9 cellular contexts compared by ENCODE assay signal in genomic region chr15:85792872-85793621, GRCh38. TPM values are rescaled to one million over a fixed set of nuclear protein-coding genes. Genes with fewer than 3 reads are reported as not detected.
DNase-seq lines count a peak whose midpoint lies in the region; ATAC-seq and TF ChIP-seq lines count a peak whose summit lies in the region.
"Had no signal": no experiment of that assay in that cellular context is flagged by ENCODE, and none has a peak within 500 bp of the region (broad histone marks: within the 10 kb centered on the region; RNA-seq: fewer than 3 reads in every experiment).

No MANE protein-coding gene starts in this region.

- H3K27ac ChIP-seq in gastroesophageal sphincter = peak overlapping the region in 1 of 4 donors; percentile 95
- H3K27ac ChIP-seq: epithelial cell of prostate had no signal

- peaks cover 0 to 39% (median 12%) of the 10 kb centered on the region in 3 donors for H3K4me1 ChIP-seq in gastroesophageal sphincter

- TF ChIP-seq CTCF in GM12865 (IDR thresholded peaks at IDR 0.05; ENCODE audit: insufficient read depth, low read depth, low read length, missing control alignments) = no peak
- no peak for TF ChIP-seq CTCF in gastroesophageal sphincter (IDR thresholded peaks at IDR 0.05)

- no peaks in the 10 kb centered on the region for H3K36me3 ChIP-seq in gastroesophageal sphincter

- WGBS in gastroesophageal sphincter (ENCODE audit: low coverage in 1 of 2), 2 donors = 71% methylated on average over 13 of the region's 14 CpGs; no CpG with 5 or more reads in 1 of the 2 donors

- H3K27me3 Mint-ChIP-seq in activated CD4-positive, alpha-beta T cell treated with anti-CD3 and anti-CD28 coated beads, Interleukin-2, amount 10 ng/mL, durations not matched to agents 24 days and 14 days = no peaks in the 10 kb centered on the region

- H3K9me3 ChIP-seq in gastroesophageal sphincter = no peaks in the 10 kb centered on the region

- intact Hi-C loops in activated CD4-positive, alpha-beta T cell treated with anti-CD3 and anti-CD28 coated beads, Interleukin-2, amount 10 ng/mL, durations not matched to agents 24 days and 14 days (cut with micrococcal nuclease) = loop anchor here (5.0 kb wide), 3 partner anchors 49 to 811 kb away; partner anchors contain the start of gene PDE8A

- peak; percentile 14 for DNase-seq in GM12865 (ENCODE audit: low read depth)
- DNase-seq in activated CD4-positive, alpha-beta T cell treated with anti-CD3 and anti-CD28 coated beads, Interleukin-2, amount 10 ng/mL, durations not matched to agents 24 days and 14 days = peak; percentile 76
- DNase-seq in stimulated activated CD4-positive, alpha-beta T cell treated with anti-CD3 and anti-CD28 coated beads, Interleukin-15, amount 100 ng/mL, for 24 hours = peak; percentile 55
- no peak for DNase-seq in NCI-H2171 (lab: John Stamatoyannopoulos, UW)
- DNase-seq in HPDE6-E6E7 (ENCODE audit: extremely low spot score) = no peak
- DNase-seq in NCI-H345 treated with DMSO at 0.1 percent for 48 hours (lab: John Stamatoyannopoulos, UW; ENCODE audit: unreplicated experiment) = no peak

- no peaks in the 10 kb centered on the region for H3K27me3 ChIP-seq in gastroesophageal sphincter

- TF ChIP-seq POLR2A in gastroesophageal sphincter (IDR thresholded peaks at IDR 0.05) = no peak

- no peaks in the 10 kb centered on the region for H3K9me3 Mint-ChIP-seq in activated CD4-positive, alpha-beta T cell treated with anti-CD3 and anti-CD28 coated beads, Interleukin-2, amount 10 ng/mL, durations not matched to agents 24 days and 14 days

- peak overlapping the region; percentile 77 for H3K27ac Mint-ChIP-seq in activated CD4-positive, alpha-beta T cell treated with anti-CD3 and anti-CD28 coated beads, Interleukin-2, amount 10 ng/mL, durations not matched to agents 24 days and 14 days

- peak overlapping the region; percentile 89 for H3K4me3 Mint-ChIP-seq in activated CD4-positive, alpha-beta T cell treated with anti-CD3 and anti-CD28 coated beads, Interleukin-2, amount 10 ng/mL, durations not matched to agents 24 days and 14 days

- no peak for TF ChIP-seq EP300 in gastroesophageal sphincter (IDR thresholded peaks at IDR 0.05)

- ATAC-seq in gastroesophageal sphincter (no peak), HG02840 (IDR thresholded peaks at IDR 0.05; ENCODE audit: low FRiP score, unreplicated experiment) (no peak)

- H3K36me3 Mint-ChIP-seq in activated CD4-positive, alpha-beta T cell treated with anti-CD3 and anti-CD28 coated beads, Interleukin-2, amount 10 ng/mL, durations not matched to agents 24 days and 14 days (ENCODE audit: low read depth) = peaks cover 4% of the 10 kb centered on the region

- peaks cover 37% of the 10 kb centered on the region for H3K4me1 Mint-ChIP-seq in activated CD4-positive, alpha-beta T cell treated with anti-CD3 and anti-CD28 coated beads, Interleukin-2, amount 10 ng/mL, durations not matched to agents 24 days and 14 days

- H3K4me3 ChIP-seq in GM12865 (ENCODE audit: low read depth, low read length) (no peak overlapping the region; the same call in 1 of the 2 replicates), gastroesophageal sphincter (peak overlapping the region; percentile 59 to 81)

RNA-seq across cellular contexts. Expression of gene KLHL25, which starts 1.7 kb away (rescaled TPM):
- total RNA-seq in activated CD4-positive, alpha-beta T cell treated with anti-CD3 and anti-CD28 coated beads, Interleukin-2, amount 10 ng/mL, durations not matched to agents 24 days and 14 days = 9.0 and 9.8 TPM in 2 replicates
- total RNA-seq in gastroesophageal sphincter = 10 to 100 TPM in 3 of 4 donors, 1 to 10 TPM in 1; 8.8 to 21.3 (median 11.8) TPM

Comparison
In these comparisons a context has a peak if more than half of its experiments do, and no peak if none do; other contexts are left out.
1. DNase-seq: peak in GM12865 (single experiment), activated CD4-positive, alpha-beta T cell treated with anti-CD3 and anti-CD28 coated beads, Interleukin-2, amount 10 ng/mL, durations not matched to agents 24 days and 14 days (single experiment) and stimulated activated CD4-positive, alpha-beta T cell treated with anti-CD3 and anti-CD28 coated beads, Interleukin-15, amount 100 ng/mL, for 24 hours (single experiment); none in NCI-H2171 (single experiment), HPDE6-E6E7 (single experiment) and NCI-H345 treated with DMSO at 0.1 percent for 48 hours (single experiment).